ENCODE assay signal across 1 cellular context in genomic region chr14:96362965-96363750, GRCh38.
TF ChIP-seq lines count a peak whose summit lies in the region.

Gene ATG2B (minus strand): TSS chr14:96363341. CDS start chr14:96362976, 365 bp downstream.
Gene GSKIP (plus strand): TSS chr14:96363526. CDS start chr14:96382248, 18,722 bp downstream.

TF ChIP-seq in HepG2, 621 proteins besides CTCF, POLR2A, EP300 and RAD21 (continued from another document and continues in another):
- peak; percentile 61 for TF ChIP-seq ZNF687 (CRISPR knock-in tag; IDR thresholded peaks at IDR 0.05)
- no peak for TF ChIP-seq KDM6A (CRISPR knock-in tag; IDR thresholded peaks at IDR 0.05; ENCODE audit: low read depth)
- TF ChIP-seq SALL2 (CRISPR knock-in tag; IDR thresholded peaks at IDR 0.05): no peak; the same call in 1 of the 2 replicates
- 0 out of 2 replicates have a peak, but pooled peaks have one; percentile 40 for TF ChIP-seq MEF2D (CRISPR knock-in tag; IDR thresholded peaks at IDR 0.05)
- TF ChIP-seq HOXD1 (CRISPR knock-in tag; IDR thresholded peaks at IDR 0.05): no peak
- peak; percentile 18; the same call in 1 of the 2 replicates for TF ChIP-seq ZNF691 (CRISPR knock-in tag; IDR thresholded peaks at IDR 0.05; ENCODE audit: borderline replicate concordance, low read depth)
- TF ChIP-seq ATF6 (CRISPR knock-in tag; conservative IDR thresholded peaks at IDR 0.05): no peak
- no peak for TF ChIP-seq TP53 (CRISPR knock-in tag; conservative IDR thresholded peaks at IDR 0.05)
- no peak for TF ChIP-seq HNF1A (IDR thresholded peaks at IDR 0.05; ENCODE audit: low read depth)
- TF ChIP-seq HNF1A (CRISPR knock-in tag; IDR thresholded peaks at IDR 0.05; ENCODE audit: borderline replicate concordance): peak; percentile 15; the same call in 1 of the 2 replicates
- no peak for TF ChIP-seq NR2F2 (IDR thresholded peaks at IDR 0.05; ENCODE audit: borderline replicate concordance, low read depth)
- TF ChIP-seq FOXJ3 (CRISPR knock-in tag; IDR thresholded peaks at IDR 0.05; ENCODE audit: borderline replicate concordance): no peak
- TF ChIP-seq SMARCE1 (IDR thresholded peaks at IDR 0.05; ENCODE audit: borderline replicate concordance): no peak
- TF ChIP-seq NPAS2 (CRISPR knock-in tag; IDR thresholded peaks at IDR 0.05; ENCODE audit: borderline replicate concordance): no peak
- TF ChIP-seq SMAD3 (CRISPR knock-in tag; IDR thresholded peaks at IDR 0.05): no peak
- TF ChIP-seq ZBTB14 (CRISPR knock-in tag; IDR thresholded peaks at IDR 0.05): peak; percentile 96
- no peak for TF ChIP-seq BRF2 (CRISPR knock-in tag; IDR thresholded peaks at IDR 0.05)
- no peak for TF ChIP-seq PRDM10 (CRISPR knock-in tag; IDR thresholded peaks at IDR 0.05; ENCODE audit: low read depth)
- peak; percentile 68 for TF ChIP-seq PHF20 (CRISPR knock-in tag; IDR thresholded peaks at IDR 0.05)
- TF ChIP-seq ESRRA (CRISPR knock-in tag; IDR thresholded peaks at IDR 0.05; ENCODE audit: low read depth): no peak
- TF ChIP-seq ZNF142 (CRISPR knock-in tag; IDR thresholded peaks at IDR 0.05): peak; percentile 20; the same call in 1 of the 2 replicates
- no peak for TF ChIP-seq GTF3A (CRISPR knock-in tag; conservative IDR thresholded peaks at IDR 0.05)
